Comparison of ENCODE assay signal across 8 cellular contexts in the genomic region with DNA sequence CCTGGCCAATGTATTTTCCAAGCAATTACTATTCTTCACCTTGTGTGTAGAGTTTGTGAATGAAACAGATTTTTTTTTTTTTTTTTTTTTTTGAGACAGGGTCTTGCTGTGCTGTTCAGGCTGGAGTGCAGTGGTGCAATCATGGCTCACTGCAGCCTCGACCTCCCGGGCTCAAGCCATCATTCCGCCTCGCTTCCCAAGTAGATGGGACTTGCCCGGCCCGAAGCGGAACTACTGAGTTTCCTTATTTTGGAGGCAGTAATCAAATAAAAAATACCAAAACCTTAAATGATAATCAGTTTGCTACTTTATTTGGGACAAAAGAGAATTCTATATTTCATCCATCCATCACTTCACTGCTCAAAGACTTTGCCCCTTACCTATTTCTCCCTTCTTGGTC. TPM values are rescaled to one million over a fixed set of nuclear protein-coding genes. Genes with fewer than 3 reads are reported as not detected.
DNase-seq lines count a peak whose midpoint lies in the region; ATAC-seq lines count a peak whose summit lies in the region.

No MANE protein-coding gene starts in this region.

- peaks cover 10% of the 10 kb centered on the region for H3K4me1 Mint-ChIP-seq in T-helper 2 cell treated with Interferon-gamma antibody and Interleukin-4, amounts not matched to agents 5 μg/mL and 100 μg/mL, for 36 hours (ENCODE audit: low read depth)
- peaks cover 13 to 27% (median 21%) of the 10 kb centered on the region in 3 donors for H3K4me1 Mint-ChIP-seq in T-cell
- H3K4me1 Mint-ChIP-seq in stimulated activated memory B cell treated with anti-CD40 and anti-IgM and Interleukin-4, amounts not matched to agents 10 μg/mL and 1 μg/mL and 100 μg/mL, for 72 hours = no peaks in the 10 kb centered on the region

- H3K27me3 ChIP-seq in iPS-15b (ENCODE audit: control insufficient read depth, insufficient read depth, low read length) = no peaks in the 10 kb centered on the region

- H3K27me3 Mint-ChIP-seq in T-helper 2 cell treated with Interferon-gamma antibody and Interleukin-4, amounts not matched to agents 5 μg/mL and 100 μg/mL, for 36 hours (ENCODE audit: low read depth) = peaks cover 2% of the 10 kb centered on the region
- H3K27me3 Mint-ChIP-seq in T-cell = no peaks in the 10 kb centered on the region
- H3K27me3 Mint-ChIP-seq in stimulated activated memory B cell treated with anti-CD40 and anti-IgM and Interleukin-4, amounts not matched to agents 10 μg/mL and 1 μg/mL and 100 μg/mL, for 72 hours = no peaks in the 10 kb centered on the region

- H3K4me3 Mint-ChIP-seq in T-helper 2 cell treated with Interferon-gamma antibody and Interleukin-4, amounts not matched to agents 5 μg/mL and 100 μg/mL, for 36 hours = peak overlapping the region; percentile 93
- H3K4me3 Mint-ChIP-seq in T-cell = peak overlapping the region; percentile 86 to 98 (median 97)
- H3K4me3 Mint-ChIP-seq in stimulated activated memory B cell treated with anti-CD40 and anti-IgM and Interleukin-4, amounts not matched to agents 10 μg/mL and 1 μg/mL and 100 μg/mL, for 72 hours = no peak overlapping the region

- no peaks in the 10 kb centered on the region for H3K36me3 Mint-ChIP-seq in T-helper 2 cell treated with Interferon-gamma antibody and Interleukin-4, amounts not matched to agents 5 μg/mL and 100 μg/mL, for 36 hours (ENCODE audit: low read depth)
- H3K36me3 Mint-ChIP-seq in T-cell = no peaks in the 10 kb centered on the region
- H3K36me3 Mint-ChIP-seq in stimulated activated memory B cell treated with anti-CD40 and anti-IgM and Interleukin-4, amounts not matched to agents 10 μg/mL and 1 μg/mL and 100 μg/mL, for 72 hours = no peaks in the 10 kb centered on the region

- H3K9ac ChIP-seq in iPS-15b (ENCODE audit: low read depth, low read length) = peak overlapping the region; percentile 3

- POLR2A ChIA-PET in T-cell (lab: Charles Lee) = no interaction called here

- H3K27ac Mint-ChIP-seq in T-helper 2 cell treated with Interferon-gamma antibody and Interleukin-4, amounts not matched to agents 5 μg/mL and 100 μg/mL, for 36 hours = no peak overlapping the region
- peak overlapping the region; percentile 92 to 98 for H3K27ac Mint-ChIP-seq in T-cell
- H3K27ac Mint-ChIP-seq in stimulated activated memory B cell treated with anti-CD40 and anti-IgM and Interleukin-4, amounts not matched to agents 10 μg/mL and 1 μg/mL and 100 μg/mL, for 72 hours = peak overlapping the region; percentile 80

- no peaks in the 10 kb centered on the region for H3K9me3 ChIP-seq in iPS-15b (ENCODE audit: control insufficient read depth, insufficient read depth, low read length)

- H3K4me3 ChIP-seq in iPS-15b (ENCODE audit: low read depth, low read length) = peak overlapping the region; percentile 89

- CTCF ChIA-PET in T-cell (lab: Charles Lee) = interaction anchor here in 1 of 2 donors (0.6 kb wide), 1 partner anchor 697 kb away, joined by 5 read pairs; no protein-coding TSS in a partner anchor

- no peak for ATAC-seq in T-cell (replicated peaks in 1 of 4)
- ATAC-seq in stimulated activated memory B cell treated with anti-CD40 and anti-IgM and Interleukin-4, amounts not matched to agents 10 μg/mL and 1 μg/mL and 100 μg/mL, for 72 hours = no peak

- no peak for DNase-seq in T-helper 2 cell treated with Interferon-gamma antibody and Interleukin-4, amounts not matched to agents 5 μg/mL and 100 μg/mL, for 36 hours (ENCODE audit: low spot score)
- DNase-seq in T-helper 2 cell (no peak), T-cell (no peak), occipital lobe (lab: John Stamatoyannopoulos, UW) (no peak), SW 1271 (lab: John Stamatoyannopoulos, UW) (no peak)
- no peak for DNase-seq in stimulated activated CD4-positive, alpha-beta T cell treated with anti-CD3 and anti-CD28 coated beads, Interleukin-4, amount 100 ng/mL, for 4 hours

- no peaks in the 10 kb centered on the region for H3K36me3 ChIP-seq in iPS-15b (ENCODE audit: control insufficient read depth, insufficient read depth, low read length)

- H3K9me3 Mint-ChIP-seq in T-helper 2 cell treated with Interferon-gamma antibody and Interleukin-4, amounts not matched to agents 5 μg/mL and 100 μg/mL, for 36 hours = peaks cover 9% of the 10 kb centered on the region
- no peaks in the 10 kb centered on the region for H3K9me3 Mint-ChIP-seq in T-cell
- H3K9me3 Mint-ChIP-seq in stimulated activated memory B cell treated with anti-CD40 and anti-IgM and Interleukin-4, amounts not matched to agents 10 μg/mL and 1 μg/mL and 100 μg/mL, for 72 hours = no peaks in the 10 kb centered on the region

- no peaks in the 10 kb centered on the region for H3K4me1 ChIP-seq in iPS-15b (ENCODE audit: control insufficient read depth, insufficient read depth, low read length)

RNA-seq across cellular contexts. Expression of a gene that starts 0.7 kb away (rescaled TPM):
- total RNA-seq in T-cell (1 to 10 TPM; 3.9 to 6.2 (median 5.3) TPM), occipital lobe (93.1 TPM)

RNA-seq across cellular contexts. Expression of a gene that starts 4.2 kb away (rescaled TPM):
- total RNA-seq in T-cell (not detected), occipital lobe (0.47 TPM)

RNA-seq across cellular contexts. Expression of a gene that starts 49.7 kb away (rescaled TPM):
- total RNA-seq in T-cell (under 1 TPM in 3 of 5 donors, not detected in 2; 0.26 to 0.95 (median 0.33) TPM), occipital lobe (17.2 TPM)

Comparison
In these comparisons a context has a peak if more than half of its experiments do, and no peak if none do; other contexts are left out.
1. RNA of a gene that starts 0.7 kb away (total RNA-seq): 93.1 TPM in occipital lobe (single experiment); 3.9 to 6.2 TPM in T-cell; every median in the first group is over 10 times any median in the second.